In the genomic region with DNA sequence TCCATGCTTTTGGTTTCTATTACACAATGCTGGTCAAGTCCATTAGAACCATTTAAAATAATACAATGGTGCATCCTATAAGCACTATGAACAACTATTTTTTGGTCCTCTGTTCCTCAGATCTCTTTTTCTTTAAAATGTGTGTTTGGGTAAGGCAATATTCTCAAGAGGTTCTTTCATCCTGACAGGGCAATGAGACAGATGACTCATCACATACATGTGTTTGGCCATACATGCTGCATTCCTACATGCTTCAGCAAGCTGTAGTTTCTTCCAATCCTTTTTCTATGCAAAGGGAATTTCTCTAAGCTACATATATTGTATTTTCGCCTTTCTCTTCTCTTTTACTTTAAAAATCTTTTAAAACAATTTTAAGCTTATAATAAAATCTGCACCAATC, we compare ENCODE assay signal across 21 cellular contexts. TPM values are rescaled to one million over a fixed set of nuclear protein-coding genes. Genes with fewer than 3 reads are reported as not detected.
A peak's percentile ranks its signal among the peaks of the same experiment; 100 is the strongest.
DNase-seq lines count a peak whose midpoint lies in the region; ATAC-seq, FAIRE-seq and TF ChIP-seq lines count a peak whose summit lies in the region.
"Had no signal": no experiment of that assay in that cellular context is flagged by ENCODE, and none has a peak within 500 bp of the region (broad histone marks: within the 10 kb centered on the region; RNA-seq: fewer than 3 reads in every experiment).

No MANE protein-coding gene starts in this region.

- H3K4me1 Mint-ChIP-seq in MCF 10A (ENCODE audit: insufficient read depth, unreplicated experiment): no peaks in the 10 kb centered on the region

- no peak overlapping the region for H3K4me3 ChIP-seq in mammary epithelial cell (replicated peaks in 1 of 3; ENCODE audit: insufficient read depth in 1 of 3, low read depth in 2 of 3, low read length in 3 of 3)
- no peak overlapping the region for H3K4me3 ChIP-seq in GM12878
- H3K4me3 ChIP-seq in GM23248: no peak overlapping the region

- BruUV-seq in MCF 10A (replicated peaks; lab: Mats Ljungman, UMichigan) (no TSS peak), mammary epithelial cell (replicated peaks; lab: Mats Ljungman, UMichigan) (no TSS peak), GM12878 (replicated peaks; lab: Mats Ljungman, UMichigan) (no TSS peak)

- no peaks in the 10 kb centered on the region for H3F3A ChIP-seq in GM23248 (ENCODE audit: insufficient read depth)

- no peaks in the 10 kb centered on the region for H3K9me2 ChIP-seq in GM23248 (ENCODE audit: insufficient read depth)

- H3K9me3 ChIP-seq in mammary epithelial cell (replicated peaks; ENCODE audit: insufficient read depth, low read length) (no peaks in the 10 kb centered on the region), GM12878 (replicated peaks; ENCODE audit: control insufficient read depth, insufficient read depth, low read length) (no peaks in the 10 kb centered on the region), GM23248 (ENCODE audit: low read depth) (no peaks in the 10 kb centered on the region)

- dilution Hi-C loops in mammary epithelial cell (cut with HindIII; ENCODE audit: low sequenced_read_pairs): no loop called here

- H3K4me3 Mint-ChIP-seq in MCF 10A (ENCODE audit: unreplicated experiment): no peak overlapping the region
- H3K4me3 Mint-ChIP-seq: T-helper 1 cell treated with Interleukin-12 subunit alpha and Interleukin-12 subunit beta and Interleukin-4 antibody, amounts not matched to agents 30 μg/mL and 1 μg/mL, for 36 hours had no signal

- POLR2A ChIA-PET in MCF 10A (lab: Yijun Ruan, JAX) (no interaction called here), GM12878 (lab: Charles Lee) (no interaction called here)

- TF ChIP-seq POLR2A in GM12878 (IDR thresholded peaks at IDR 0.05; ENCODE audit: low read depth, low read length): no peak

- WGBS in mammary epithelial cell (ENCODE audit: low coverage, missing lambda C conversion rate): 90% methylated on average over 1 of the region's 1 CpG
- 0% methylated on average over 1 of the region's 1 CpG for WGBS in GM12878 (ENCODE audit: insufficient coverage, insufficient replicate concordance, low lambda C conversion rate, missing lambda C conversion rate)
- WGBS in GM23248 (ENCODE audit: low coverage in 1 of 2, low lambda C conversion rate in 2 of 2, missing lambda C conversion rate in 2 of 2), 2 experiments: 14 to 35% methylated on average over 1 of the region's 1 CpG

- peak; percentile 65 for ATAC-seq in HG02870 (IDR thresholded peaks at IDR 0.05; ENCODE audit: unreplicated experiment)
- peak; percentile 70 for ATAC-seq in GM12878
- ATAC-seq in GM18873 (IDR thresholded peaks at IDR 0.05; ENCODE audit: low FRiP score, unreplicated experiment): no peak
- ATAC-seq: HepG2 had no signal

- H3K36me3 ChIP-seq in mammary epithelial cell (ENCODE audit: insufficient read depth, low read length): no peaks in the 10 kb centered on the region
- no peaks in the 10 kb centered on the region for H3K36me3 ChIP-seq in GM12878 (ENCODE audit: control insufficient read depth in 2 of 2, insufficient read depth in 2 of 2, low read length in 1 of 2)
- H3K36me3 ChIP-seq in GM23248 (ENCODE audit: low read depth): no peaks in the 10 kb centered on the region

- no peak for FAIRE-seq in GM12878 (lab: Jason Lieb, UNC)
- FAIRE-seq: HepG2 had no signal

- no peaks in the 10 kb centered on the region for H3K36me3 Mint-ChIP-seq in MCF 10A (ENCODE audit: insufficient read depth, unreplicated experiment)

- H2AFZ ChIP-seq in mammary epithelial cell (ENCODE audit: low read depth, low read length) (no peak overlapping the region), GM12878 (ENCODE audit: control insufficient read depth, low read depth, low read length) (no peak overlapping the region), GM23248 (no peak overlapping the region)

- H4K20me1 ChIP-seq in mammary epithelial cell (ENCODE audit: insufficient read depth, low read length) (no peaks in the 10 kb centered on the region), GM12878 (ENCODE audit: control insufficient read depth, insufficient read depth) (no peaks in the 10 kb centered on the region), GM23248 (ENCODE audit: insufficient read depth) (no peaks in the 10 kb centered on the region)

- no peak overlapping the region for H3K9ac ChIP-seq in mammary epithelial cell (ENCODE audit: insufficient read depth, low read length)
- no peak overlapping the region for H3K9ac ChIP-seq in GM12878 (ENCODE audit: control insufficient read depth, insufficient read depth, low read length)
- H3K9ac ChIP-seq in GM23248: no peak overlapping the region
- H3K9ac ChIP-seq: KMS-11 had no signal

- DNase-seq in MCF 10A (ENCODE audit: unreplicated experiment) (peak; percentile 19), mammary epithelial cell (no peak), GM12878 (ENCODE audit: low read depth, low spot score) (no peak), 8988T (no peak), AG08396 (ENCODE audit: low spot score) (no peak), GM23248 (no peak)
- DNase-seq: DMS153, H7, NCI-H1092 treated with DMSO at 0.1 percent for 48 hours, NCI-H2081 treated with DMSO at 0.1 percent for 48 hours, NCI-H345, NCI-H69, RPMI8226 had no signal

- no peaks in the 10 kb centered on the region for H3K4me1 ChIP-seq in mammary epithelial cell (ENCODE audit: insufficient read depth, low read length)
- H3K4me1 ChIP-seq in GM12878 (ENCODE audit: control insufficient read depth, insufficient read depth, low read length): no peaks in the 10 kb centered on the region
- H3K4me1 ChIP-seq in GM23248 (ENCODE audit: insufficient read depth): no peaks in the 10 kb centered on the region

- no peak overlapping the region for H3K27ac Mint-ChIP-seq in MCF 10A (ENCODE audit: low read depth, unreplicated experiment)
- H3K27ac Mint-ChIP-seq: T-helper 1 cell treated with Interleukin-12 subunit alpha and Interleukin-12 subunit beta and Interleukin-4 antibody, amounts not matched to agents 30 μg/mL and 1 μg/mL, for 36 hours had no signal

- CTCF ChIA-PET in MCF 10A (lab: Yijun Ruan, JAX) (interaction anchor here (0.7 kb wide), 1 partner anchor 596 kb away, joined by 3 read pairs; no protein-coding TSS in a partner anchor), mammary epithelial cell (lab: Charles Lee; ENCODE audit: low non-redundant PET) (no interaction called here), GM12878 (lab: Yijun Ruan, JAX) (interaction anchor here (0.7 kb wide), 1 partner anchor 597 kb away, joined by 3 read pairs; no protein-coding TSS in a partner anchor)

- intact Hi-C loops in MCF 10A (cut with micrococcal nuclease) (no loop called here), mammary epithelial cell (cut with micrococcal nuclease) (no loop called here), GM12878 (cut with micrococcal nuclease; ENCODE audit: unreplicated experiment) (no loop called here)

- SMC1A ChIA-PET in GM12878 (lab: Charles Lee; ENCODE audit: uncharacterized antibody, unreplicated experiment): no interaction called here

- no peaks in the 10 kb centered on the region for H3K9me3 Mint-ChIP-seq in MCF 10A (ENCODE audit: unreplicated experiment)
- H3K9me3 Mint-ChIP-seq: T-helper 1 cell treated with Interleukin-12 subunit alpha and Interleukin-12 subunit beta and Interleukin-4 antibody, amounts not matched to agents 30 μg/mL and 1 μg/mL, for 36 hours had no signal

- TF ChIP-seq EP300 in GM12878 (IDR thresholded peaks at IDR 0.05; ENCODE audit: borderline replicate concordance in 1 of 2, control insufficient read depth in 1 of 2, low read depth in 2 of 2, low read length in 2 of 2): no peak

- H3K27ac ChIP-seq in mammary epithelial cell (ENCODE audit: insufficient read depth, low read depth, low read length): no peak overlapping the region
- H3K27ac ChIP-seq in GM12878 (ENCODE audit: control insufficient read depth, insufficient read depth): no peak overlapping the region
- H3K27ac ChIP-seq in GM23248: no peak overlapping the region
- H3K27ac ChIP-seq: C4-2B had no signal

- H3K79me2 ChIP-seq in mammary epithelial cell (ENCODE audit: insufficient read depth, low read length) (no peaks in the 10 kb centered on the region), GM12878 (ENCODE audit: control insufficient read depth, insufficient read depth, low read length) (no peaks in the 10 kb centered on the region), GM23248 (ENCODE audit: insufficient read depth) (no peaks in the 10 kb centered on the region)

- H3K4me2 ChIP-seq in mammary epithelial cell (ENCODE audit: insufficient read depth, low read depth, low read length) (no peak overlapping the region), GM12878 (ENCODE audit: control insufficient read depth, insufficient read depth) (no peak overlapping the region), GM23248 (ENCODE audit: unreplicated experiment) (no peak overlapping the region)

- RAD21 ChIA-PET in GM12878 (lab: Charles Lee; ENCODE audit: unreplicated experiment): no interaction called here

- H3K27me3 Mint-ChIP-seq in MCF 10A (ENCODE audit: insufficient read depth, unreplicated experiment): no peaks in the 10 kb centered on the region

- in situ Hi-C loops in mammary epithelial cell (cut with MboI; ENCODE audit: low sequenced_read_pairs in 2 of 2) (no loop called here), GM12878 (cut with MboI) (no loop called here), GM23248 (cut with MboI) (no loop called here)

- TF ChIP-seq CTCF in MCF 10A (IDR thresholded peaks at IDR 0.05; ENCODE audit: unreplicated experiment): no peak
- no peak for TF ChIP-seq CTCF in mammary epithelial cell (conservative IDR thresholded peaks at IDR 0.05 in 1 of 2, IDR thresholded peaks at IDR 0.05 in 1 of 2; ENCODE audit: extremely low read depth in 1 of 2, insufficient read depth in 1 of 2, low read depth in 1 of 2, low read length in 2 of 2)
- TF ChIP-seq CTCF in GM12878 (IDR thresholded peaks at IDR 0.05 in 2 of 3, conservative IDR thresholded peaks at IDR 0.05 in 1 of 3; ENCODE audit: control insufficient read depth in 2 of 3, extremely low read depth in 1 of 3, insufficient read depth in 1 of 3, low read depth in 3 of 3, low read length in 3 of 3): no peak

- TF ChIP-seq RAD21 in GM12878 (IDR thresholded peaks at IDR 0.05; ENCODE audit: insufficient read depth, low read depth, low read length): no peak

- H3K27me3 ChIP-seq in mammary epithelial cell (ENCODE audit: insufficient read depth, low read length) (peaks cover 3% of the 10 kb centered on the region), GM12878 (replicated peaks in 1 of 2; ENCODE audit: control insufficient read depth in 2 of 2, insufficient read depth in 2 of 2, low read length in 1 of 2) (no peaks in the 10 kb centered on the region), GM23248 (replicated peaks; ENCODE audit: insufficient read depth) (no peaks in the 10 kb centered on the region)

RNA-seq across cellular contexts. Expression of a gene that starts 52.6 kb away (rescaled TPM):
- not detected in 2 replicates for total RNA-seq in MCF 10A (2022)
- total RNA-seq in mammary epithelial cell: not detected
- polyA plus RNA-seq in mammary epithelial cell: not detected
- polyA minus RNA-seq in mammary epithelial cell: not detected
- total RNA-seq in GM12878 (2013; cell fraction: nucleolus; rRNA removed): not detected in 2 replicates
- not detected in 2 replicates for total RNA-seq in GM12878 (2014; rRNA removed)
- total RNA-seq in GM12878 (2014; rRNA removed; fragmentation: Illumina TruSeq; extraction: Trizol): not detected in 2 replicates
- not detected in 2 replicates for total RNA-seq in GM12878 (2021)
- polyA plus RNA-seq in GM12878 (2011; ENCODE audit: low read depth): not detected
- polyA plus RNA-seq in GM12878 (2011; rRNA removed): not detected in 2 replicates
- polyA plus RNA-seq in GM12878 (2011; cell fraction: cytosol; rRNA removed): not detected in 2 replicates
- polyA plus RNA-seq in GM12878 (2011; cell fraction: nucleus; rRNA removed): not detected in 2 replicates
- polyA plus RNA-seq in GM12878 (2012): not detected in 2 replicates
- not detected in 2 replicates for polyA plus RNA-seq in GM12878 (2014; fragmentation: Illumina TruSeq; extraction: Trizol)
- polyA plus RNA-seq in GM12878 (2014; fragmentation: Nextera tagmentation; extraction: Ambion mirVana): not detected
- polyA plus RNA-seq in GM12878 (2014; rRNA removed): not detected in 2 replicates
- not detected for polyA plus RNA-seq in GM12878 (2016; fragmentation: Nextera tagmentation; extraction: Ambion mirVana)
- not detected in 2 replicates for polyA minus RNA-seq in GM12878 (2011; rRNA and poly(A)+ RNA removed)
- not detected in 2 replicates for polyA minus RNA-seq in GM12878 (2011; cell fraction: cytosol; rRNA and poly(A)+ RNA removed)
- polyA minus RNA-seq in GM12878 (2011; cell fraction: nucleus; rRNA and poly(A)+ RNA removed): not detected in 2 replicates
- not detected in 2 replicates for total RNA-seq in GM23248 (2014; rRNA removed; shearing (Covaris generic))
- not detected in 2 replicates for polyA plus RNA-seq in GM23248 (2016; fragmentation: Nextera tagmentation; extraction: Ambion mirVana)
- total RNA-seq: A673, H7, HepG2, M059J had no signal
- polyA plus RNA-seq: HepG2 had no signal
